Comparison of ENCODE assay signal across 8 cellular contexts in genomic region chr15:88622605-88622975, GRCh38. TPM values are rescaled to one million over a fixed set of nuclear protein-coding genes. Genes with fewer than 3 reads are reported as not detected.
DNase-seq lines count a peak whose midpoint lies in the region; ATAC-seq, FAIRE-seq and TF ChIP-seq lines count a peak whose summit lies in the region.

No MANE protein-coding gene starts in this region.

- POLR2A ChIA-PET in A549 (lab: Yijun Ruan, JAX), result no interaction called here

- H3K9me3 ChIP-seq in A549 (no peaks in the 10 kb centered on the region), mucosa of stomach (ENCODE audit: control insufficient read depth, low read length) (no peaks in the 10 kb centered on the region)

- peak overlapping the region; percentile 80 to 94 (median 86) for H3K27ac Mint-ChIP-seq in brain

- H3K4me2 ChIP-seq in A549, result peak overlapping the region; percentile 87

- H3K9ac ChIP-seq in mucosa of stomach (ENCODE audit: low read length), result peak overlapping the region; percentile 81

- peak overlapping the region; percentile 82 for H3K4me3 ChIP-seq in A549
- peak overlapping the region; percentile 87 for H3K4me3 ChIP-seq in mucosa of stomach (ENCODE audit: low read length)

- TF ChIP-seq CTCF in A549 (IDR thresholded peaks at IDR 0.05), result no peak
- TF ChIP-seq CTCF in brain (conservative IDR thresholded peaks at IDR 0.05), result no peak

- H3K4me1 ChIP-seq in A549 (peaks cover 56% of the 10 kb centered on the region), mucosa of stomach (ENCODE audit: control insufficient read depth, insufficient read depth, low read length) (peaks cover 42% of the 10 kb centered on the region)

- no peak for TF ChIP-seq EP300 in A549 (IDR thresholded peaks at IDR 0.05)

- DNase-seq in A549 (ENCODE audit: low read depth in 1 of 2, low spot score in 1 of 2) (no peak), DMS153 treated with DMSO at 0.1 percent for 48 hours (lab: John Stamatoyannopoulos, UW; ENCODE audit: unreplicated experiment) (no peak), DMS53 treated with DMSO at 0.1 percent for 48 hours (lab: John Stamatoyannopoulos, UW; ENCODE audit: unreplicated experiment) (no peak), GM12892 (ENCODE audit: insufficient read length) (no peak), SW 1271 (lab: John Stamatoyannopoulos, UW) (no peak)

- H3K27ac ChIP-seq in A549, result peak overlapping the region; percentile 95 to 99

- no peak for FAIRE-seq in A549 (lab: Jason Lieb, UNC)
- FAIRE-seq in GM12892 (lab: Jason Lieb, UNC), result no peak

- no peak for TF ChIP-seq RAD21 in A549 (conservative IDR thresholded peaks at IDR 0.05 in 1 of 2, IDR thresholded peaks at IDR 0.05 in 1 of 2)

- no peaks in the 10 kb centered on the region for H3K27me3 ChIP-seq in mucosa of stomach (ENCODE audit: control insufficient read depth, insufficient read depth, low read length)

- H3K4me1 Mint-ChIP-seq in brain, result peaks cover 56% of the 10 kb centered on the region

- WGBS in A549 (ENCODE audit: missing lambda C conversion rate), result 7% methylated on average over 5 of the region's 5 CpGs

- no peaks in the 10 kb centered on the region for H3K36me3 ChIP-seq in mucosa of stomach (ENCODE audit: control insufficient read depth, insufficient read depth, low read length)

- peaks cover 18% of the 10 kb centered on the region for H3K27me3 Mint-ChIP-seq in brain

- peak overlapping the region; percentile 82 to 99 (median 91) for H3K4me3 Mint-ChIP-seq in brain

- no peak for ATAC-seq in A549
- ATAC-seq in HG02938 (IDR thresholded peaks at IDR 0.05; ENCODE audit: unreplicated experiment), result peak; percentile 10

- TF ChIP-seq POLR2A in A549 (IDR thresholded peaks at IDR 0.05; ENCODE audit: low read length) (no peak), GM12892 (IDR thresholded peaks at IDR 0.05; ENCODE audit: low read depth, low read length) (no peak)

- no peaks in the 10 kb centered on the region for H3K9me3 Mint-ChIP-seq in brain

- H3K36me3 Mint-ChIP-seq in brain, result peaks cover 15% of the 10 kb centered on the region

- CTCF ChIA-PET in A549 (lab: Yijun Ruan, JAX), result interaction anchor here (1.4 to 1.5 kb wide), 2 partner anchors 9 to 35 kb away, joined by 4 read pairs; no protein-coding TSS in a partner anchor

TF ChIP-seq in A549, 52 proteins besides CTCF, POLR2A, EP300 and RAD21:
- no peak for TF ChIP-seq BHLHE40 (IDR thresholded peaks at IDR 0.05; ENCODE audit: low read depth, low read length)
- TF ChIP-seq CHD4 (IDR thresholded peaks at IDR 0.05; ENCODE audit: borderline replicate concordance), result no peak
- TF ChIP-seq CBX8 (IDR thresholded peaks at IDR 0.05), result no peak
- TF ChIP-seq PHF8 (IDR thresholded peaks at IDR 0.05; ENCODE audit: borderline replicate concordance, low read depth), result no peak
- no peak for TF ChIP-seq ZNF302 (CRISPR knock-in tag; IDR thresholded peaks at IDR 0.05)
- TF ChIP-seq SREBF2 (IDR thresholded peaks at IDR 0.05), result no peak
- no peak for TF ChIP-seq MYC (IDR thresholded peaks at IDR 0.05; ENCODE audit: borderline replicate concordance, low read length)
- TF ChIP-seq E2F6 (IDR thresholded peaks at IDR 0.05; ENCODE audit: borderline replicate concordance, low read depth), result no peak
- TF ChIP-seq EHMT2 (IDR thresholded peaks at IDR 0.05; ENCODE audit: low read depth), result no peak
- no peak for TF ChIP-seq HDAC2 (IDR thresholded peaks at IDR 0.05)
- no peak for TF ChIP-seq HES2 (IDR thresholded peaks at IDR 0.05)
- no peak for TF ChIP-seq EHF (CRISPR knock-in tag; IDR thresholded peaks at IDR 0.05)
- TF ChIP-seq HMGXB4 (CRISPR knock-in tag; IDR thresholded peaks at IDR 0.05; ENCODE audit: borderline replicate concordance), result no peak
- no peak for TF ChIP-seq FOSL2 (IDR thresholded peaks at IDR 0.05)
- no peak for TF ChIP-seq FOSL2 (CRISPR knock-in tag; IDR thresholded peaks at IDR 0.05)

RNA-seq across cellular contexts. Expression of gene AEN, which starts 1.4 kb away (rescaled TPM):
- polyA plus RNA-seq in A549 (2011; rRNA removed) (74.9 and 81.7 TPM in 2 replicates), A549 (2017; fragmentation: RNase III; extraction: RNeasy Plus Mini Kit Qiagen cat#74134 plus additional on column Dnase treatment) (57.2 to 65.5 TPM (median 62.9 TPM) in 3 replicates), brain (ENCODE audit: insufficient read depth, low read depth, low replicate concordance) (2.9 TPM)
- polyA plus RNA-seq in A549 (2012; cell fraction: cytosol; rRNA removed), result 53.3 and 68.6 TPM in 2 replicates
- polyA plus RNA-seq in A549 (2012; cell fraction: nucleus; rRNA removed), result 128 and 155 TPM in 2 replicates
- polyA minus RNA-seq in A549 (2011; rRNA and poly(A)+ RNA removed), result 129 and 164 TPM in 2 replicates
- 22.9 TPM for polyA plus RNA-seq in GM12892 (2012; ENCODE audit: missing spikeins)

RNA-seq across cellular contexts. Expression of gene ISG20, which starts 16.2 kb away (rescaled TPM):
- polyA plus RNA-seq in A549 (2011; rRNA removed) (47.4 and 65.8 TPM in 2 replicates), A549 (2017; fragmentation: RNase III; extraction: RNeasy Plus Mini Kit Qiagen cat#74134 plus additional on column Dnase treatment) (6.1 to 10.5 TPM (median 7.2 TPM) in 3 replicates), brain (ENCODE audit: insufficient read depth, low read depth, low replicate concordance) (6.4 TPM)
- polyA plus RNA-seq in A549 (2012; cell fraction: cytosol; rRNA removed), result 29.1 and 29.9 TPM in 2 replicates
- polyA plus RNA-seq in A549 (2012; cell fraction: nucleus; rRNA removed), result 19.6 and 26.9 TPM in 2 replicates
- polyA minus RNA-seq in A549 (2011; rRNA and poly(A)+ RNA removed), result 17.5 and 24.0 TPM in 2 replicates
- polyA plus RNA-seq in GM12892 (2012; ENCODE audit: missing spikeins), result 62.9 TPM

Comparison
In these comparisons a context has a peak if more than half of its experiments do, and no peak if none do; other contexts are left out.
1. RNA of gene AEN, which starts 1.4 kb away (polyA plus RNA-seq): 53.3 to 155 TPM in A549; 2.9 TPM in brain (single experiment); every median in the first group is over 10 times any median in the second.